15 cellular contexts compared by ENCODE assay signal in genomic region chr17:50331085-50331791, GRCh38. TPM values are rescaled to one million over a fixed set of nuclear protein-coding genes. Genes with fewer than 3 reads are reported as not detected.
DNase-seq lines count a peak whose midpoint lies in the region; ATAC-seq, FAIRE-seq and TF ChIP-seq lines count a peak whose summit lies in the region.
"Had no signal": no experiment of that assay in that cellular context is flagged by ENCODE, and none has a peak within 500 bp of the region (broad histone marks: within the 10 kb centered on the region; RNA-seq: fewer than 3 reads in every experiment).

No MANE protein-coding gene starts in this region.

- H3K4me1 Mint-ChIP-seq in activated T-cell treated with anti-CD3 and anti-CD28 coated beads, Interleukin-2, amount 50 U/mL, for 72 hours (ENCODE audit: low read depth): peaks cover 43% of the 10 kb centered on the region
- peaks cover 8 to 11% of the 10 kb centered on the region in 2 donors for H3K4me1 Mint-ChIP-seq in stimulated activated naive B cell treated with anti-CD40 and anti-IgM and Interleukin-4, amounts not matched to agents 10 μg/mL and 1 μg/mL and 100 μg/mL, for 72 hours

- peak; percentile 88 for ATAC-seq in activated T-cell treated with anti-CD3 and anti-CD28 coated beads, Interleukin-2, amount 50 U/mL, for 72 hours (replicated peaks in 1 of 2)
- ATAC-seq in stimulated activated naive B cell treated with anti-CD40 and anti-IgM and Interleukin-4, amounts not matched to agents 10 μg/mL and 1 μg/mL and 100 μg/mL, for 72 hours (replicated peaks): peak; percentile 38 to 75
- no peak for ATAC-seq in mucosa of descending colon

- FAIRE-seq in RCC 7860 (lab: Jason Lieb, UNC): peak; percentile 67
- FAIRE-seq: G401.6, K562, keratinocyte had no signal

- TF ChIP-seq CTCF in epithelial cell of proximal tubule (conservative IDR thresholded peaks at IDR 0.05; ENCODE audit: low read depth, low read length) (no peak), mucosa of descending colon (IDR thresholded peaks at IDR 0.05) (no peak)

- peak overlapping the region; percentile 73 for H3K27ac Mint-ChIP-seq in activated T-cell treated with anti-CD3 and anti-CD28 coated beads, Interleukin-2, amount 50 U/mL, for 72 hours
- no peak overlapping the region for H3K27ac Mint-ChIP-seq in stimulated activated naive B cell treated with anti-CD40 and anti-IgM and Interleukin-4, amounts not matched to agents 10 μg/mL and 1 μg/mL and 100 μg/mL, for 72 hours
- H3K27ac Mint-ChIP-seq: activated naive CD8-positive, alpha-beta T cell treated with anti-CD3 and anti-CD28 coated beads, Interleukin-2, amount 10 ng/mL, durations not matched to agents 7 days and 5 days; nephron progenitor cell had no signal

- no peaks in the 10 kb centered on the region for H3K9me3 ChIP-seq in mucosa of descending colon
- H3K9me3 ChIP-seq: BLaER1 treated with 17β-estradiol and CSF1 and Interleukin-3, amounts not matched to agents 10 nM and 100 nM had no signal

- intact Hi-C loops in mucosa of descending colon (cut with DNase I, micrococcal nuclease): no loop called here

- H3K4me3 ChIP-seq in epithelial cell of proximal tubule (ENCODE audit: low read depth, low read length): no peak overlapping the region
- no peak overlapping the region for H3K4me3 ChIP-seq in mucosa of descending colon
- H3K4me3 ChIP-seq: BLaER1 treated with 17β-estradiol and CSF1 and Interleukin-3, amounts not matched to agents 10 nM and 100 nM; K562 had no signal

- no peaks in the 10 kb centered on the region for H3K9me3 Mint-ChIP-seq in activated T-cell treated with anti-CD3 and anti-CD28 coated beads, Interleukin-2, amount 50 U/mL, for 72 hours
- H3K9me3 Mint-ChIP-seq in stimulated activated naive B cell treated with anti-CD40 and anti-IgM and Interleukin-4, amounts not matched to agents 10 μg/mL and 1 μg/mL and 100 μg/mL, for 72 hours: no peaks in the 10 kb centered on the region
- H3K9me3 Mint-ChIP-seq: activated naive CD8-positive, alpha-beta T cell treated with anti-CD3 and anti-CD28 coated beads, Interleukin-2, amount 10 ng/mL, durations not matched to agents 7 days and 5 days; nephron progenitor cell had no signal

- H3K27me3 Mint-ChIP-seq in activated T-cell treated with anti-CD3 and anti-CD28 coated beads, Interleukin-2, amount 50 U/mL, for 72 hours (ENCODE audit: low read depth): peaks cover 7% of the 10 kb centered on the region
- peaks cover 20 to 32% of the 10 kb centered on the region in 2 donors for H3K27me3 Mint-ChIP-seq in stimulated activated naive B cell treated with anti-CD40 and anti-IgM and Interleukin-4, amounts not matched to agents 10 μg/mL and 1 μg/mL and 100 μg/mL, for 72 hours

- peak overlapping the region in 1 of 2 donors; percentile 42 for H3K4me3 Mint-ChIP-seq in activated T-cell treated with anti-CD3 and anti-CD28 coated beads, Interleukin-2, amount 50 U/mL, for 72 hours
- H3K4me3 Mint-ChIP-seq in stimulated activated naive B cell treated with anti-CD40 and anti-IgM and Interleukin-4, amounts not matched to agents 10 μg/mL and 1 μg/mL and 100 μg/mL, for 72 hours: no peak overlapping the region
- H3K4me3 Mint-ChIP-seq: activated naive CD8-positive, alpha-beta T cell treated with anti-CD3 and anti-CD28 coated beads, Interleukin-2, amount 10 ng/mL, durations not matched to agents 7 days and 5 days; nephron progenitor cell had no signal

- DNase-seq in activated T-cell treated with anti-CD3 and anti-CD28 coated beads, Interleukin-2, amount 50 U/mL, for 72 hours: peak; percentile 57 to 70
- no peak for DNase-seq in activated T-cell treated with anti-CD3 and anti-CD28 coated beads, Interleukin-2, amount 50 U/mL, for 48 hours
- DNase-seq in RCC 7860 (ENCODE audit: low spot score): peak; percentile 77
- DNase-seq in epithelial cell of proximal tubule (ENCODE audit: low read depth): peak; percentile 60
- no peak for DNase-seq in stimulated activated naive B cell treated with anti-CD40 and anti-IgM and Interleukin-4, amounts not matched to agents 10 μg/mL and 1 μg/mL and 100 μg/mL, for 72 hours
- DNase-seq in mucosa of descending colon: no peak
- DNase-seq in ecto neural progenitor cell (ENCODE audit: low spot score): no peak
- DNase-seq in NCI-H526 (lab: John Stamatoyannopoulos, UW): no peak
- DNase-seq: activated naive CD8-positive, alpha-beta T cell treated with anti-CD3 and anti-CD28 coated beads, Interleukin-2, amount 10 ng/mL, durations not matched to agents 7 days and 5 days; nephron progenitor cell; SIG-M5 had no signal

- no peaks in the 10 kb centered on the region for H3K36me3 Mint-ChIP-seq in activated T-cell treated with anti-CD3 and anti-CD28 coated beads, Interleukin-2, amount 50 U/mL, for 72 hours (ENCODE audit: insufficient read depth in 2 of 2)
- H3K36me3 Mint-ChIP-seq in stimulated activated naive B cell treated with anti-CD40 and anti-IgM and Interleukin-4, amounts not matched to agents 10 μg/mL and 1 μg/mL and 100 μg/mL, for 72 hours: no peaks in the 10 kb centered on the region
- H3K36me3 Mint-ChIP-seq: activated naive CD8-positive, alpha-beta T cell treated with anti-CD3 and anti-CD28 coated beads, Interleukin-2, amount 10 ng/mL, durations not matched to agents 7 days and 5 days had no signal

- H3K36me3 ChIP-seq in mucosa of descending colon (ENCODE audit: low read depth): no peaks in the 10 kb centered on the region
- H3K36me3 ChIP-seq: BLaER1 treated with 17β-estradiol and CSF1 and Interleukin-3, amounts not matched to agents 10 nM and 100 nM had no signal

- no peaks in the 10 kb centered on the region for H3K4me1 ChIP-seq in mucosa of descending colon (ENCODE audit: low read depth)

RNA-seq across cellular contexts. Expression of gene XYLT2, which starts 14.7 kb away (rescaled TPM):
- total RNA-seq in activated T-cell treated with anti-CD3 and anti-CD28 coated beads, Interleukin-2, amount 50 U/mL, for 72 hours: 10 to 100 TPM; 24.2 to 43.8 TPM
- 35.2 and 35.3 TPM in 2 replicates for total RNA-seq in epithelial cell of proximal tubule
- total RNA-seq in mucosa of descending colon: 10 to 100 TPM; 14.7 to 20.0 (median 18.4) TPM

RNA-seq across cellular contexts. Expression of gene MRPL27, which starts 41.7 kb away (rescaled TPM):
- 10 to 100 TPM; 44.6 to 45.9 TPM for total RNA-seq in activated T-cell treated with anti-CD3 and anti-CD28 coated beads, Interleukin-2, amount 50 U/mL, for 72 hours
- total RNA-seq in epithelial cell of proximal tubule (100 and 158 TPM in 2 replicates), mucosa of descending colon (10 to 100 TPM; 63.7 to 90.3 (median 80.2) TPM)

RNA-seq across cellular contexts. Expression of gene EME1, which starts 41.8 kb away (rescaled TPM):
- total RNA-seq in activated T-cell treated with anti-CD3 and anti-CD28 coated beads, Interleukin-2, amount 50 U/mL, for 72 hours: 10 to 100 TPM; 42.9 to 43.1 TPM
- total RNA-seq in epithelial cell of proximal tubule: 13.2 and 13.8 TPM in 2 replicates
- 1 to 10 TPM in 2 of 3 donors, under 1 TPM in 1; 0.76 to 4.0 (median 1.8) TPM for total RNA-seq in mucosa of descending colon

RNA-seq across cellular contexts. Expression of gene TMEM92, which starts 57.0 kb away (rescaled TPM):
- total RNA-seq in activated T-cell treated with anti-CD3 and anti-CD28 coated beads, Interleukin-2, amount 50 U/mL, for 72 hours: under 1 TPM in 1 of 2 donors, not detected in 1; 0.51 TPM
- total RNA-seq in epithelial cell of proximal tubule: 2.7 and 13.2 TPM in 2 replicates
- 1 to 10 TPM; 1.3 to 2.8 (median 2.6) TPM for total RNA-seq in mucosa of descending colon
- total RNA-seq: activated naive CD8-positive, alpha-beta T cell treated with anti-CD3 and anti-CD28 coated beads, Interleukin-2, amount 10 ng/mL, durations not matched to agents 7 days and 5 days had no signal

Comparison
In these comparisons a context has a peak if more than half of its experiments do, and no peak if none do; other contexts are left out.
1. DNase-seq: peak in activated T-cell treated with anti-CD3 and anti-CD28 coated beads, Interleukin-2, amount 50 U/mL, for 72 hours (2 of 2), RCC 7860 (single experiment) and epithelial cell of proximal tubule (single experiment); none in activated T-cell treated with anti-CD3 and anti-CD28 coated beads, Interleukin-2, amount 50 U/mL, for 48 hours (0 of 2), stimulated activated naive B cell treated with anti-CD40 and anti-IgM and Interleukin-4, amounts not matched to agents 10 μg/mL and 1 μg/mL and 100 μg/mL, for 72 hours (single experiment), mucosa of descending colon (0 of 3), ecto neural progenitor cell (single experiment) and NCI-H526 (0 of 2).